In genomic region chr7:67301667-67302066, GRCh38 we compare ENCODE assay signal across 8 cellular contexts.
A peak's percentile ranks its signal among the peaks of the same experiment; 100 is the strongest.
DNase-seq lines count a peak whose midpoint lies in the region; ATAC-seq and TF ChIP-seq lines count a peak whose summit lies in the region.

No MANE protein-coding gene starts in this region.

- ATAC-seq in thoracic aorta (ENCODE audit: insufficient number of reproducible peaks, low FRiP score, low read depth) (no peak), omental fat pad (ENCODE audit: low FRiP score) (no peak)

- H3K36me3 ChIP-seq in kidney epithelial cell (ENCODE audit: control insufficient read depth, insufficient read depth, low read length) (no peaks in the 10 kb centered on the region), thoracic aorta (no peaks in the 10 kb centered on the region)

- TF ChIP-seq CTCF in kidney epithelial cell (IDR thresholded peaks at IDR 0.05; ENCODE audit: insufficient read depth, low read length, poor library complexity, severe bottlenecking) (no peak), thoracic aorta (IDR thresholded peaks at IDR 0.05) (no peak), omental fat pad (IDR thresholded peaks at IDR 0.05) (no peak)

- no peaks in the 10 kb centered on the region for H3K9me3 ChIP-seq in thoracic aorta

- H3K27ac ChIP-seq in angular gyrus (ENCODE audit: low read depth, low read length): peak overlapping the region; percentile 74
- peak overlapping the region; percentile 92 to 94 for H3K27ac ChIP-seq in thoracic aorta

- H3K27ac Mint-ChIP-seq in T-helper 2 cell treated with Interferon-gamma antibody and Interleukin-4, amounts not matched to agents 5 μg/mL and 100 μg/mL, for 36 hours: no peak overlapping the region

- peak overlapping the region; percentile 91 for H3K4me3 Mint-ChIP-seq in T-helper 2 cell treated with Interferon-gamma antibody and Interleukin-4, amounts not matched to agents 5 μg/mL and 100 μg/mL, for 36 hours

- no peaks in the 10 kb centered on the region for H3K27me3 Mint-ChIP-seq in T-helper 2 cell treated with Interferon-gamma antibody and Interleukin-4, amounts not matched to agents 5 μg/mL and 100 μg/mL, for 36 hours (ENCODE audit: low read depth)

- H3K27me3 ChIP-seq in kidney epithelial cell (ENCODE audit: control insufficient read depth, insufficient read depth, low read length) (no peaks in the 10 kb centered on the region), thoracic aorta (replicated peaks; ENCODE audit: insufficient read depth) (no peaks in the 10 kb centered on the region)

- H3K4me1 ChIP-seq in thoracic aorta (ENCODE audit: control insufficient read depth in 1 of 2, low read depth in 2 of 2): peaks cover 6% of the 10 kb centered on the region in 2 donors

- peaks cover 16% of the 10 kb centered on the region for H3K4me1 Mint-ChIP-seq in T-helper 2 cell treated with Interferon-gamma antibody and Interleukin-4, amounts not matched to agents 5 μg/mL and 100 μg/mL, for 36 hours (ENCODE audit: low read depth)

- DNase-seq in T-helper 2 cell treated with Interferon-gamma antibody and Interleukin-4, amounts not matched to agents 5 μg/mL and 100 μg/mL, for 36 hours (ENCODE audit: low spot score): no peak
- DNase-seq in T-helper 2 cell (no peak), kidney epithelial cell (ENCODE audit: low read depth) (no peak), thoracic aorta (ENCODE audit: low spot score) (no peak), GF-D8 (lab: John Stamatoyannopoulos, UW) (no peak), globus pallidus (ENCODE audit: low spot score) (no peak), omental fat pad (ENCODE audit: low spot score) (no peak)

- peaks cover 10% of the 10 kb centered on the region for H3K36me3 Mint-ChIP-seq in T-helper 2 cell treated with Interferon-gamma antibody and Interleukin-4, amounts not matched to agents 5 μg/mL and 100 μg/mL, for 36 hours (ENCODE audit: low read depth)

- peak overlapping the region; percentile 96 for H3K4me3 ChIP-seq in kidney epithelial cell (ENCODE audit: low read depth, low read length)
- H3K4me3 ChIP-seq in thoracic aorta: peak overlapping the region; percentile 99

- H3K9me3 Mint-ChIP-seq in T-helper 2 cell treated with Interferon-gamma antibody and Interleukin-4, amounts not matched to agents 5 μg/mL and 100 μg/mL, for 36 hours: no peaks in the 10 kb centered on the region
